In the genomic region with DNA sequence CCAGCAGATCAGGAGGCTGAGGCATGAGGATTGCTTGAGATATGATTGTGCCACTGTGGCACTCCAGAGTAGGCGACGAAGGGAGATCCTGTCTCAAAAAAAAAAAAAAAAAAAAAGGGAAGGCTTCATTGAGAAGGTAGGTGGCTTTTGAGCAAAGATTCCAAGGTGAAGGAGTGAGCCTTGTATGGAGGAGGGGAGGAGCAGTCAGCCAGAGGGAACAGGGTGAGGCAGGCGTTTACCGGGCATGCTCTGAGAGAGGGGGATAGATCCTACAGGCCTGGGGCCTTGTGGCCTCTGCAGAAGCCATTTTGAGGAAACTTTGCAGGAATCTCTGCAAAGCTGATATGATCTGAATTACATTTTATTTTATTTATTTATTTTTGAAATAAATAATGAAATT, we compare ENCODE assay signal across 18 cellular contexts. TPM values are rescaled to one million over a fixed set of nuclear protein-coding genes. Genes with fewer than 3 reads are reported as not detected.
DNase-seq lines count a peak whose midpoint lies in the region; ATAC-seq and TF ChIP-seq lines count a peak whose summit lies in the region.
"Had no signal": no experiment of that assay in that cellular context is flagged by ENCODE, and none has a peak within 500 bp of the region (broad histone marks: within the 10 kb centered on the region; RNA-seq: fewer than 3 reads in every experiment).

No MANE protein-coding gene starts in this region.

- H3K9me3 Mint-ChIP-seq in activated naive CD4-positive, alpha-beta T cell treated with anti-CD3 and anti-CD28 coated beads, Interleukin-2, amount 10 ng/mL, durations not matched to agents 7 days and 5 days = no peaks in the 10 kb centered on the region
- H3K9me3 Mint-ChIP-seq in activated naive CD4-positive, alpha-beta T cell treated with anti-CD3 and anti-CD28 coated beads, Interleukin-2, amount 50 U/mL, for 72 hours = no peaks in the 10 kb centered on the region
- H3K9me3 Mint-ChIP-seq in IgD-negative memory B cell = no peaks in the 10 kb centered on the region

- H3K4me1 ChIP-seq in thyroid gland (peaks cover 0 to 5% of the 10 kb centered on the region in 2 donors), vagina (peaks cover 13% of the 10 kb centered on the region)

- CTCF ChIA-PET in activated naive CD4-positive, alpha-beta T cell treated with anti-CD3 and anti-CD28 coated beads, Interleukin-2, amount 10 ng/mL, durations not matched to agents 7 days and 5 days (lab: Charles Lee) = interaction anchor here (1.2 kb wide), 1 partner anchor 70 kb away, joined by 3 read pairs; no protein-coding TSS in a partner anchor

- no peak for DNase-seq in activated naive CD4-positive, alpha-beta T cell treated with anti-CD3 and anti-CD28 coated beads, Interleukin-2, amount 10 ng/mL, durations not matched to agents 7 days and 5 days
- DNase-seq in activated naive CD4-positive, alpha-beta T cell treated with anti-CD3 and anti-CD28 coated beads, Interleukin-2, amount 50 U/mL, for 72 hours (ENCODE audit: low spot score in 2 of 2) = no peak
- DNase-seq in iPS-NIHi7 (ENCODE audit: extremely low spot score) = peak; percentile 48
- peak; percentile 68 to 72 for DNase-seq in thyroid gland
- DNase-seq in hippocampal formation (lab: John Stamatoyannopoulos, UW) = no peak
- DNase-seq in vagina (ENCODE audit: extremely low spot score in 2 of 2) = no peak
- DNase-seq: ACHN; CD4-positive, alpha-beta memory T cell; DMS79 treated with DMSO at 0.1 percent for 48 hours; GF-D8; GM23248; KG1; NCI-H1092 treated with DMSO at 0.1 percent for 48 hours; NCI-H1694; NCI-H345; NCI-H526 treated with DMSO at 0.1 percent for 48 hours; PC-3 had no signal

- H3K27ac Mint-ChIP-seq in activated naive CD4-positive, alpha-beta T cell treated with anti-CD3 and anti-CD28 coated beads, Interleukin-2, amount 10 ng/mL, durations not matched to agents 7 days and 5 days = peak overlapping the region; percentile 64
- H3K27ac Mint-ChIP-seq in activated naive CD4-positive, alpha-beta T cell treated with anti-CD3 and anti-CD28 coated beads, Interleukin-2, amount 50 U/mL, for 72 hours = peak overlapping the region in 1 of 2 donors; percentile 79
- H3K27ac Mint-ChIP-seq in IgD-negative memory B cell = peak overlapping the region in 2 of 3 donors; percentile 23 to 45

- peaks cover 2% of the 10 kb centered on the region for H3K27me3 Mint-ChIP-seq in activated naive CD4-positive, alpha-beta T cell treated with anti-CD3 and anti-CD28 coated beads, Interleukin-2, amount 10 ng/mL, durations not matched to agents 7 days and 5 days
- H3K27me3 Mint-ChIP-seq in IgD-negative memory B cell = no peaks in the 10 kb centered on the region
- H3K27me3 Mint-ChIP-seq: CD4-positive, alpha-beta memory T cell had no signal

- 48 to 62% methylated on average over 4 of the region's 4 CpGs for WGBS in thyroid gland, 2 donors

- intact Hi-C loops in thyroid gland (cut with DNase I) = no loop called here
- intact Hi-C loops in vagina (cut with DNase I) = no loop called here

- no peak overlapping the region for H3K4me3 Mint-ChIP-seq in activated naive CD4-positive, alpha-beta T cell treated with anti-CD3 and anti-CD28 coated beads, Interleukin-2, amount 10 ng/mL, durations not matched to agents 7 days and 5 days
- no peak overlapping the region for H3K4me3 Mint-ChIP-seq in IgD-negative memory B cell
- H3K4me3 Mint-ChIP-seq: CD4-positive, alpha-beta memory T cell had no signal

- H3K36me3 Mint-ChIP-seq in activated naive CD4-positive, alpha-beta T cell treated with anti-CD3 and anti-CD28 coated beads, Interleukin-2, amount 10 ng/mL, durations not matched to agents 7 days and 5 days = peaks cover 24% of the 10 kb centered on the region
- peaks cover 14 to 15% of the 10 kb centered on the region in 2 donors for H3K36me3 Mint-ChIP-seq in activated naive CD4-positive, alpha-beta T cell treated with anti-CD3 and anti-CD28 coated beads, Interleukin-2, amount 50 U/mL, for 72 hours
- peaks cover 3% of the 10 kb centered on the region for H3K36me3 Mint-ChIP-seq in IgD-negative memory B cell

- H3K36me3 ChIP-seq in thyroid gland (no peaks in the 10 kb centered on the region), vagina (no peaks in the 10 kb centered on the region)

- H3K4me3 ChIP-seq in thyroid gland (replicated peaks in 1 of 3) = no peak overlapping the region
- no peak overlapping the region for H3K4me3 ChIP-seq in vagina
- H3K4me3 ChIP-seq: GM23248 had no signal

- no peak for TF ChIP-seq CTCF in thyroid gland (IDR thresholded peaks at IDR 0.05)
- no peak for TF ChIP-seq CTCF in vagina (IDR thresholded peaks at IDR 0.05)

- ATAC-seq in activated naive CD4-positive, alpha-beta T cell treated with anti-CD3 and anti-CD28 coated beads, Interleukin-2, amount 50 U/mL, for 72 hours = no peak
- ATAC-seq: PC-3 had no signal

- H3K27me3 ChIP-seq in thyroid gland = no peaks in the 10 kb centered on the region
- no peaks in the 10 kb centered on the region for H3K27me3 ChIP-seq in vagina

- H3K27ac ChIP-seq in thyroid gland (no peak overlapping the region), vagina (no peak overlapping the region)
- H3K27ac ChIP-seq: GM23248 had no signal

- TF ChIP-seq POLR2A in thyroid gland (IDR thresholded peaks at IDR 0.05) = no peak
- TF ChIP-seq POLR2A in vagina (IDR thresholded peaks at IDR 0.05) = no peak

- H3K9me3 ChIP-seq in thyroid gland = no peaks in the 10 kb centered on the region
- no peaks in the 10 kb centered on the region for H3K9me3 ChIP-seq in vagina

- peaks cover 16% of the 10 kb centered on the region for H3K4me1 Mint-ChIP-seq in activated naive CD4-positive, alpha-beta T cell treated with anti-CD3 and anti-CD28 coated beads, Interleukin-2, amount 10 ng/mL, durations not matched to agents 7 days and 5 days
- H3K4me1 Mint-ChIP-seq in IgD-negative memory B cell = peaks cover 8 to 11% (median 9%) of the 10 kb centered on the region in 3 donors

RNA-seq across cellular contexts. Expression of gene HDAC1, which starts 5.1 kb away (rescaled TPM):
- total RNA-seq in activated naive CD4-positive, alpha-beta T cell treated with anti-CD3 and anti-CD28 coated beads, Interleukin-2, amount 50 U/mL, for 72 hours = 100 to 1,000 TPM; 185 to 200 TPM
- 183 TPM for polyA plus RNA-seq in IgD-negative memory B cell
- 10 to 100 TPM; 78.2 to 96.8 (median 85.0) TPM for total RNA-seq in thyroid gland
- total RNA-seq in vagina = 65.6 TPM

RNA-seq across cellular contexts. Expression of gene LCK, which starts 35.7 kb away (rescaled TPM):
- 100 to 1,000 TPM; 208 to 284 TPM for total RNA-seq in activated naive CD4-positive, alpha-beta T cell treated with anti-CD3 and anti-CD28 coated beads, Interleukin-2, amount 50 U/mL, for 72 hours
- 80.5 TPM for polyA plus RNA-seq in IgD-negative memory B cell
- 1 to 10 TPM; 2.2 to 4.0 (median 3.5) TPM for total RNA-seq in thyroid gland
- 6.4 TPM for total RNA-seq in vagina
- total RNA-seq: GM23248 had no signal
- polyA plus RNA-seq: GM23248 had no signal

RNA-seq across cellular contexts. Expression of gene FAM167B, which starts 39.7 kb away (rescaled TPM):
- total RNA-seq in activated naive CD4-positive, alpha-beta T cell treated with anti-CD3 and anti-CD28 coated beads, Interleukin-2, amount 50 U/mL, for 72 hours = 1 to 10 TPM in 1 of 2 donors, under 1 TPM in 1; 0.66 to 1.1 TPM
- polyA plus RNA-seq in IgD-negative memory B cell = not detected
- total RNA-seq in thyroid gland (1 to 10 TPM; 3.6 to 5.6 (median 4.1) TPM), vagina (3.7 TPM)
- polyA plus RNA-seq: CD4-positive, alpha-beta memory T cell had no signal

RNA-seq across cellular contexts. Expression of gene MARCKSL1, which starts 49.3 kb away (rescaled TPM):
- total RNA-seq in activated naive CD4-positive, alpha-beta T cell treated with anti-CD3 and anti-CD28 coated beads, Interleukin-2, amount 50 U/mL, for 72 hours = 10 to 100 TPM; 10.6 to 47.0 TPM
- polyA plus RNA-seq in IgD-negative memory B cell = 219 TPM
- total RNA-seq in thyroid gland (10 to 100 TPM; 62.1 to 97.3 (median 70.6) TPM), vagina (36.8 TPM)

Comparison
In these comparisons a context has a peak if more than half of its experiments do, and no peak if none do; other contexts are left out.
1. DNase-seq: peak in iPS-NIHi7 (single experiment) and thyroid gland (2 of 2); none in activated naive CD4-positive, alpha-beta T cell treated with anti-CD3 and anti-CD28 coated beads, Interleukin-2, amount 10 ng/mL, durations not matched to agents 7 days and 5 days (single experiment), activated naive CD4-positive, alpha-beta T cell treated with anti-CD3 and anti-CD28 coated beads, Interleukin-2, amount 50 U/mL, for 72 hours (0 of 2), hippocampal formation (0 of 2) and vagina (0 of 2).
2. RNA of gene LCK, which starts 35.7 kb away (total RNA-seq): 208 to 284 TPM in activated naive CD4-positive, alpha-beta T cell treated with anti-CD3 and anti-CD28 coated beads, Interleukin-2, amount 50 U/mL, for 72 hours; 6.4 TPM in vagina (single experiment) and 2.2 to 4.0 TPM in thyroid gland; every median in the first group is over 10 times any median in the second.